In the genomic region with DNA sequence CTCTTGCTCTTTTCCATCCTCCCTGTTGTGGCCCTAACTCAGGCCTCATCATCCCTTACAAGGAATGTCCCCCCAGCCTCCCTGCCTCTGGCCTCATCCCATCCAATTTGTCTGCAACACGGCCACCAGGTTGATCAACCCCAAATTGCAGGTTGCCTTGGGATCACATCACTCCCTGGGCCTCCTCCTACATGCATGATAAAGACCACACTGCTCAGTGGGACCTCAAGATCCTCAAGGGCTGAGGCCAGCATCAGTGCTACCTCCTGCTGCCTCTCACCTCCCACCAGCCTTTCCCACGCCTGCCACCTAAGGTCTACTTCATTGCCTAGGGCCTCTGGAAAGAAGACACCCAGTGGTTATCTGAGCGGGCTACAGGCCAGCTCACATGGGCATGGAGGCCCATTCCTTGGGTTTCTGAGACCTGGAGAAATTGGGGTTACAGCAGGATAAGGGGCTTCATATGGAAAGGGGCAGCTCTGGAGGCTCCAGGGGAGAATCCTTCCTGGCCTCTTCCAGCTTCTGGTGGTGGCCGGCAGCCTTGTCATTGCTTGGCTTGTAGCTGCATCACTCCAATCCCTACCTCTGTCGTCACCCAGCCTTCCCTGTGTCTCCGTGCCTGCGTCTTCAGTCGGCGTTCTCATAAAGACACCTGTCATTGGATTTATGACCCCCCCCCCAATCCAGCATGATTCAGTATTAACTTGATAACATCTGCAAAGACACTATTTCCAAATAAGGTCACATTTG, we compare ENCODE assay signal across 22 cellular contexts.
DNase-seq lines count a peak whose midpoint lies in the region; ATAC-seq, FAIRE-seq and TF ChIP-seq lines count a peak whose summit lies in the region.
"Had no signal": no experiment of that assay in that cellular context is flagged by ENCODE, and none has a peak within 500 bp of the region (broad histone marks: within the 10 kb centered on the region; RNA-seq: fewer than 3 reads in every experiment).

No MANE protein-coding gene starts in this region.

- no peaks in the 10 kb centered on the region; the same call in 1 of the 2 replicates for H3K9me2 ChIP-seq in GM23338 (ENCODE audit: insufficient read depth)

- H3K27ac ChIP-seq in coronary artery = no peak overlapping the region
- H3K27ac ChIP-seq in GM23338 (ENCODE audit: low read depth) = no peak overlapping the region
- H3K27ac ChIP-seq: A549, GM23248, HL-60 had no signal

- H3K4me2 ChIP-seq in GM23338 = no peak overlapping the region
- H3K4me2 ChIP-seq: A549 had no signal

- TF ChIP-seq CTCF in coronary artery (IDR thresholded peaks at IDR 0.05) (no peak), glutamatergic neuron (IDR thresholded peaks at IDR 0.05; ENCODE audit: partially characterized antibody, unreplicated experiment) (no peak), osteocyte (IDR thresholded peaks at IDR 0.05) (no peak), type B pancreatic cell (conservative IDR thresholded peaks at IDR 0.05) (no peak), GM23338 (conservative IDR thresholded peaks at IDR 0.05; ENCODE audit: low read depth in 2 of 2) (no peak)

- no peaks in the 10 kb centered on the region for H3F3A ChIP-seq in GM23338 (replicated peaks; ENCODE audit: low read depth)

- TF ChIP-seq POLR2A in GM12891 (IDR thresholded peaks at IDR 0.05; ENCODE audit: low read depth, low read length) = no peak
- TF ChIP-seq POLR2A in GM18505 (IDR thresholded peaks at IDR 0.05; ENCODE audit: borderline replicate concordance, extremely low read depth, insufficient read depth, insufficient read length) = no peak

- peak overlapping the region; percentile 90 for H3K27ac Mint-ChIP-seq in glutamatergic neuron (ENCODE audit: unreplicated experiment)
- no peak overlapping the region for H3K27ac Mint-ChIP-seq in osteocyte (ENCODE audit: unreplicated experiment)
- H3K27ac Mint-ChIP-seq in type B pancreatic cell = no peak overlapping the region
- no peak overlapping the region for H3K27ac Mint-ChIP-seq in GM23338
- H3K27ac Mint-ChIP-seq: CD14-positive monocyte; CD8-positive, alpha-beta T cell; HFFc6 had no signal

- DNase-seq in coronary artery (ENCODE audit: low spot score) = peak; percentile 47
- DNase-seq in glutamatergic neuron = no peak
- peak; percentile 65 for DNase-seq in osteocyte (ENCODE audit: extremely low spot score, unreplicated experiment)
- peak; percentile 20 for DNase-seq in type B pancreatic cell (ENCODE audit: extremely low spot score, unreplicated experiment)
- no peak for DNase-seq in GM12891 (ENCODE audit: insufficient read length, low spot score)
- DNase-seq in GM23338 (ENCODE audit: low spot score) = no peak
- DNase-seq: CD8-positive, alpha-beta T cell; COR-L47; DMS153; DMS79 treated with DMSO at 0.1 percent for 48 hours; EL; GM23248; HFFc6 had no signal

- no peak overlapping the region for H2AFZ ChIP-seq in GM23338
- H2AFZ ChIP-seq: GM23248 had no signal

- H3K4me1 ChIP-seq in GM23338 (ENCODE audit: insufficient read depth) = peaks cover 15% of the 10 kb centered on the region; the same call in 1 of the 2 replicates
- H3K4me1 ChIP-seq: A549, HAP-1 had no signal

- H3K4me3 Mint-ChIP-seq in glutamatergic neuron (ENCODE audit: unreplicated experiment) (peak overlapping the region; percentile 42), osteocyte (ENCODE audit: unreplicated experiment) (no peak overlapping the region), type B pancreatic cell (no peak overlapping the region), GM23338 (no peak overlapping the region)
- H3K4me3 Mint-ChIP-seq: CD8-positive, alpha-beta T cell; HFFc6 had no signal

- H3K4me1 Mint-ChIP-seq in glutamatergic neuron (ENCODE audit: low read depth, unreplicated experiment) (peaks cover 48% of the 10 kb centered on the region), osteocyte (ENCODE audit: unreplicated experiment) (no peaks in the 10 kb centered on the region), type B pancreatic cell (ENCODE audit: unreplicated experiment) (peaks cover 6% of the 10 kb centered on the region), GM23338 (peaks cover 16% of the 10 kb centered on the region)
- H3K4me1 Mint-ChIP-seq: CD14-positive monocyte had no signal

- FAIRE-seq in GM12891 (lab: Jason Lieb, UNC) = no peak
- FAIRE-seq: A549, D721Med, G401.6, GM12892 had no signal

- ATAC-seq in GM18873 (IDR thresholded peaks at IDR 0.05; ENCODE audit: low FRiP score, unreplicated experiment) (no peak), GM23338 (no peak), GM18505 (IDR thresholded peaks at IDR 0.05; ENCODE audit: unreplicated experiment) (no peak)
- ATAC-seq: A549; CD8-positive, alpha-beta T cell had no signal

- no peaks in the 10 kb centered on the region for H3K79me2 ChIP-seq in GM23338 (replicated peaks; ENCODE audit: insufficient read depth)

- no peaks in the 10 kb centered on the region for H3K36me3 ChIP-seq in GM23338 (ENCODE audit: insufficient read depth)
- H3K36me3 ChIP-seq: HAP-1 had no signal

- no peaks in the 10 kb centered on the region for H4K20me1 ChIP-seq in GM23338 (replicated peaks; ENCODE audit: insufficient read depth)

- H3K4me3 ChIP-seq in coronary artery = no peak overlapping the region
- no peak overlapping the region for H3K4me3 ChIP-seq in GM23338
- H3K4me3 ChIP-seq: A549, GM23248, HAP-1 had no signal

- H3K9me3 Mint-ChIP-seq in glutamatergic neuron (ENCODE audit: unreplicated experiment) (peaks cover 20% of the 10 kb centered on the region), osteocyte (ENCODE audit: unreplicated experiment) (peaks cover 6% of the 10 kb centered on the region), type B pancreatic cell (peaks cover 7% of the 10 kb centered on the region), GM23338 (peaks cover 8% of the 10 kb centered on the region)

- H3K36me3 Mint-ChIP-seq in glutamatergic neuron (ENCODE audit: unreplicated experiment) (peaks cover 11% of the 10 kb centered on the region), osteocyte (ENCODE audit: unreplicated experiment) (no peaks in the 10 kb centered on the region), type B pancreatic cell (no peaks in the 10 kb centered on the region), GM23338 (ENCODE audit: low read depth) (peaks cover 7% of the 10 kb centered on the region; the same call in 1 of the 3 replicates)
- H3K36me3 Mint-ChIP-seq: CD14-positive monocyte; CD8-positive, alpha-beta T cell had no signal

- H3K27me3 Mint-ChIP-seq in glutamatergic neuron (ENCODE audit: unreplicated experiment) (peaks cover 22% of the 10 kb centered on the region), osteocyte (ENCODE audit: unreplicated experiment) (peaks cover 13% of the 10 kb centered on the region), type B pancreatic cell (peaks cover 69% of the 10 kb centered on the region), GM23338 (ENCODE audit: insufficient read depth, low read depth, poor library complexity) (peaks cover 8% of the 10 kb centered on the region)

- H3K27me3 ChIP-seq in GM23338 (ENCODE audit: insufficient read depth) = no peaks in the 10 kb centered on the region

TF ChIP-seq in GM12891, 5 proteins besides CTCF, POLR2A, EP300 and RAD21:
- TF ChIP-seq TAF1 (IDR thresholded peaks at IDR 0.05; ENCODE audit: low read depth, low read length) (no peak), SPI1 (IDR thresholded peaks at IDR 0.05; ENCODE audit: low read depth, low read length) (no peak), POU2F2 (IDR thresholded peaks at IDR 0.05; ENCODE audit: low read depth, low read length) (no peak), PAX5 (IDR thresholded peaks at IDR 0.05; ENCODE audit: insufficient read depth, low read length, severe bottlenecking) (no peak), POLR2AphosphoS5 (IDR thresholded peaks at IDR 0.05; ENCODE audit: low read depth, low read length) (no peak)

TF ChIP-seq in GM23338, 12 proteins besides CTCF, POLR2A, EP300 and RAD21 (continues in another document):
- TF ChIP-seq EZH2phosphoT487 (IDR thresholded peaks at IDR 0.05; ENCODE audit: unreplicated experiment) = no peak
- TF ChIP-seq ZNF114 (CRISPR knock-in tag; IDR thresholded peaks at IDR 0.05) = no peak
- no peak for TF ChIP-seq JUNB (IDR thresholded peaks at IDR 0.05; ENCODE audit: unreplicated experiment)

Comparison
In these comparisons a context has a peak if more than half of its experiments do, and no peak if none do; other contexts are left out.
1. DNase-seq: peak in coronary artery (single experiment), osteocyte (single experiment) and type B pancreatic cell (single experiment); none in glutamatergic neuron (single experiment), GM12891 (single experiment) and GM23338 (single experiment).